In the genomic region with DNA sequence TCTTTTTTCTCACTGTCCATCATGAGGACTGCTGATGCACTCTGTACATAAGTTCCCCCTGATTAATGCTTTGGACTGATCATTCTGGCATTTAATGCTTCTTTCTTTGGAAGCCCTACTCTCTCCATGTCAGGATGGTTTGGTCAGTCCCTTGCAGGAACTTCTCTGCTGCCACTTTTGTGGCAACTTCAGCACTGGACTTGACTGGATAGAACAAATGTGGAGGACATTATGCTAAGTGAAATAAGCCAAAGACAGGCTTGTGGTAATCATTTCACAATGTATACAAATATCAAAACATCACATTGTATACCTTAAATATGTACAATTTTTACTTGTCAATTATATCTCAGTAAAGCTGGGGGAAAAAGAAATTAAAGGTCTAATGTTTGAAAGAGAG, we compare ENCODE assay signal across 27 cellular contexts.
"Had no signal": no experiment of that assay in that cellular context is flagged by ENCODE, and none has a peak within 500 bp of the region (broad histone marks: within the 10 kb centered on the region; RNA-seq: fewer than 3 reads in every experiment).

No MANE protein-coding gene starts in this region.

- H3K9me3 ChIP-seq: ovary, psoas muscle, right lobe of liver, suprapubic skin, testis, tibial artery, upper lobe of right lung, uterus had no signal

- H3K36me3 ChIP-seq: neural progenitor cell, ovary, right lobe of liver, sigmoid colon, suprapubic skin, tibial artery, transverse colon, upper lobe of right lung, uterus had no signal

- H3K4me2 ChIP-seq: neural progenitor cell had no signal

- H3K9ac ChIP-seq: neural progenitor cell, parathyroid adenoma had no signal

- ATAC-seq: naive thymus-derived CD8-positive, alpha-beta T cell; natural killer cell treated with Interleukin-12 subunit alpha and Interleukin-12 subunit beta and Interleukin-15 and Interleukin-18, amount 100 ng/mL, for 72 hours; psoas muscle; right cardiac atrium; right lobe of liver; stimulated activated memory B cell treated with anti-CD40 and anti-IgM and Interleukin-4, amounts not matched to agents 10 μg/mL and 1 μg/mL and 100 μg/mL, for 72 hours; stimulated activated naive CD8-positive, alpha-beta T cell treated with anti-CD3 and anti-CD28 coated beads, Interleukin-15, amount 100 ng/mL, for 72 hours; stimulated activated naive CD8-positive, alpha-beta T cell treated with anti-CD3 and anti-CD28 coated beads, Interleukin-15, Interleukin-2, amounts not matched to agents 100 U/mL and 50 U/mL, for 24 hours; upper lobe of right lung had no signal

- H3K4me1 ChIP-seq: neural progenitor cell, parathyroid adenoma, psoas muscle, right lobe of liver, sigmoid colon, suprapubic skin, testis, tibial artery, transverse colon, upper lobe of right lung, uterus had no signal

- DNase-seq: naive thymus-derived CD8-positive, alpha-beta T cell; occipital lobe; ovary; posterior cingulate gyrus; psoas muscle; right cardiac atrium; right lobe of liver; sigmoid colon; small intestine; stimulated activated CD4-positive, alpha-beta T cell treated with anti-CD3 and anti-CD28 coated beads, Interleukin-1b, Interleukin-23, amount 100 ng/mL, for 48 hours; stimulated activated CD4-positive, alpha-beta T cell treated with anti-CD3 and anti-CD28 coated beads, Interleukin-4, amount 100 ng/mL, for 1 hour; stimulated activated CD4-positive, alpha-beta T cell treated with anti-CD3 and anti-CD28 coated beads, Interleukin-4, amount 100 ng/mL, for 4 hours; stimulated activated CD8-positive, alpha-beta memory T cell treated with anti-CD3 and anti-CD28 coated beads, Interleukin-4, amount 100 ng/mL, for 48 hours; stimulated activated naive CD4-positive, alpha-beta T cell; stimulated activated naive CD8-positive, alpha-beta T cell treated with anti-CD3 and anti-CD28 coated beads, Interleukin-15, amount 100 ng/mL, for 72 hours; stimulated activated naive CD8-positive, alpha-beta T cell treated with anti-CD3 and anti-CD28 coated beads, Interleukin-15, Interleukin-2, amounts not matched to agents 100 U/mL and 50 U/mL, for 24 hours; substantia nigra; testis; tibial artery; transverse colon; upper lobe of right lung; uterus had no signal

- H3K27me3 ChIP-seq: neural progenitor cell, ovary, right lobe of liver, sigmoid colon, suprapubic skin, testis, tibial artery, transverse colon, upper lobe of right lung, uterus had no signal

- H3K27ac ChIP-seq: neural progenitor cell, ovary, parathyroid adenoma, psoas muscle, right lobe of liver, sigmoid colon, suprapubic skin, testis, tibial artery, transverse colon, upper lobe of right lung, uterus had no signal

- H3K79me2 ChIP-seq: parathyroid adenoma had no signal

- H2AFZ ChIP-seq: neural progenitor cell, parathyroid adenoma had no signal

- H3K4me3 ChIP-seq: neural progenitor cell, ovary, psoas muscle, right lobe of liver, sigmoid colon, suprapubic skin, testis, tibial artery, transverse colon, upper lobe of right lung, uterus had no signal

- FAIRE-seq: small intestine had no signal
